In genomic region chr4:83964996-83965541, GRCh38 we compare ENCODE assay signal across 19 cellular contexts.
A peak's percentile ranks its signal among the peaks of the same experiment; 100 is the strongest.
DNase-seq lines count a peak whose midpoint lies in the region; ATAC-seq and TF ChIP-seq lines count a peak whose summit lies in the region.
"Had no signal": no experiment of that assay in that cellular context is flagged by ENCODE, and none has a peak within 500 bp of the region (broad histone marks: within the 10 kb centered on the region; RNA-seq: fewer than 3 reads in every experiment).

No MANE protein-coding gene starts in this region.

- TF ChIP-seq RAD21 in HCT116 (IDR thresholded peaks at IDR 0.05; ENCODE audit: low read depth), result no peak

- no TSS peak for BruUV-seq in HCT116 (replicated peaks; lab: Mats Ljungman, UMichigan)

- H3K27me3 ChIP-seq in HCT116 (ENCODE audit: insufficient read depth, low read length) (no peaks in the 10 kb centered on the region), left ventricle myocardium inferior (ENCODE audit: low read depth) (no peaks in the 10 kb centered on the region)
- H3K27me3 ChIP-seq: neutrophil, stomach had no signal

- POLR2A ChIA-PET in HCT116 (lab: Charles Lee), result no interaction called here

- no peak for TF ChIP-seq POLR2A in HCT116 (IDR thresholded peaks at IDR 0.05; ENCODE audit: borderline replicate concordance, extremely low read depth, insufficient read depth, insufficient read length)

- intact Hi-C loops in HCT116 (cut with micrococcal nuclease) (no loop called here), left ventricle myocardium inferior (cut with micrococcal nuclease) (no loop called here)

- H3K9ac ChIP-seq in HCT116 (ENCODE audit: low read length), result no peak overlapping the region

- CTCF ChIA-PET in HCT116 (lab: Charles Lee), result no interaction called here

- H3K9me3 ChIP-seq in HCT116 (ENCODE audit: control insufficient read depth in 1 of 2, insufficient read depth in 1 of 2, low read depth in 1 of 2, low read length in 2 of 2) (peaks cover 0 to 6% of the 10 kb centered on the region in 2 experiments; a peak in 2 of 4 replicates), left ventricle myocardium inferior (replicated peaks) (peaks cover 4% of the 10 kb centered on the region)
- H3K9me3 ChIP-seq: neutrophil had no signal

- no peaks in the 10 kb centered on the region for H3K36me3 ChIP-seq in HCT116 (ENCODE audit: control insufficient read depth in 1 of 2, insufficient read depth in 2 of 2, low read length in 2 of 2)
- no peaks in the 10 kb centered on the region for H3K36me3 ChIP-seq in left ventricle myocardium inferior
- H3K36me3 ChIP-seq: neutrophil, stomach had no signal

- H3K4me3 ChIP-seq in AG10803 (ENCODE audit: low read length) (no peak overlapping the region), HCT116 (replicated peaks in 1 of 2; ENCODE audit: low read depth in 1 of 2, low read length in 2 of 2) (no peak overlapping the region), left ventricle myocardium inferior (no peak overlapping the region)
- H3K4me3 ChIP-seq: SK-N-MC, stomach had no signal

- H3K4me2 ChIP-seq in HCT116 (ENCODE audit: low read length), result no peak overlapping the region

- no peaks in the 10 kb centered on the region for H3K79me2 ChIP-seq in HCT116 (ENCODE audit: insufficient read depth, low read length)

- no peaks in the 10 kb centered on the region for H3K9me2 ChIP-seq in HCT116 (ENCODE audit: insufficient read depth)

- RAD21 ChIA-PET in HCT116 (lab: Charles Lee; ENCODE audit: low non-redundant PET in 1 of 2, low total read pairs in 2 of 2, uncharacterized antibody in 2 of 2, unreplicated experiment in 2 of 2), result no interaction called here

- H3K4me1 ChIP-seq in HCT116 (ENCODE audit: control insufficient read depth in 1 of 2, insufficient read depth in 2 of 2, low read length in 2 of 2), result no peaks in the 10 kb centered on the region
- H3K4me1 ChIP-seq in left ventricle myocardium inferior, result no peaks in the 10 kb centered on the region
- H3K4me1 ChIP-seq: stomach had no signal

- TF ChIP-seq CTCF in AG10803 (conservative IDR thresholded peaks at IDR 0.05; ENCODE audit: low read length), result no peak
- no peak for TF ChIP-seq CTCF in HCT116 (IDR thresholded peaks at IDR 0.05 in 2 of 3, conservative IDR thresholded peaks at IDR 0.05 in 1 of 3; ENCODE audit: borderline replicate concordance in 1 of 3, insufficient read depth in 1 of 3, low read depth in 2 of 3, low read length in 2 of 3)
- TF ChIP-seq CTCF in left ventricle myocardium inferior (IDR thresholded peaks at IDR 0.05; ENCODE audit: borderline replicate concordance), result no peak

- H4K20me1 ChIP-seq in HCT116 (ENCODE audit: insufficient read depth), result no peaks in the 10 kb centered on the region

- DNase-seq in AG10803 (ENCODE audit: low read depth) (peak; percentile 57), HCT116 (ENCODE audit: low read depth, low spot score) (no peak), astrocyte of the hippocampus (ENCODE audit: low read depth, low spot score) (peak; percentile 44), iris pigment epithelial cell (ENCODE audit: low read depth) (peak; percentile 29), left ventricle myocardium inferior (no peak), ureter (ENCODE audit: low spot score) (no peak)
- DNase-seq in stimulated activated naive CD4-positive, alpha-beta T cell (lab: John Stamatoyannopoulos, UW), result no peak
- DNase-seq: activated CD4-positive, alpha-beta T cell treated with anti-CD3 and anti-CD28 coated beads, Interleukin-2, amount 50 U/mL, for 48 hours; amniotic stem cell; DMS79 treated with DMSO at 0.1 percent for 48 hours; immature natural killer cell; mesenchymal stem cell; NCI-H1092; NCI-H446; PC-3; stomach had no signal

- H2AFZ ChIP-seq in HCT116 (ENCODE audit: low read depth, low read length, poor library complexity, severe bottlenecking), result no peak overlapping the region

- ATAC-seq in HCT116, result no peak
- no peak for ATAC-seq in GM18519 (IDR thresholded peaks at IDR 0.05; ENCODE audit: low FRiP score, unreplicated experiment)
- ATAC-seq: PC-3 had no signal

- H3K27ac ChIP-seq in HCT116 (ENCODE audit: low read depth, low read length) (no peak overlapping the region), left ventricle myocardium inferior (replicated peaks) (no peak overlapping the region)
- H3K27ac ChIP-seq: neutrophil, SK-N-MC, stomach had no signal

TF ChIP-seq in HCT116, 20 proteins besides CTCF, POLR2A, EP300 and RAD21:
- TF ChIP-seq CBX3 (IDR thresholded peaks at IDR 0.05; ENCODE audit: low read depth), result peak; percentile 69; the same call in 1 of the 2 replicates
- TF ChIP-seq POLR2AphosphoS5 (IDR thresholded peaks at IDR 0.05; ENCODE audit: low read depth, low read length), result no peak
TF ChIP-seq in HCT116: peak in this region for 1.

Comparison
In these comparisons a context has a peak if more than half of its experiments do, and no peak if none do; other contexts are left out.
1. DNase-seq: peak in AG10803 (single experiment), astrocyte of the hippocampus (single experiment) and iris pigment epithelial cell (single experiment); none in HCT116 (single experiment), left ventricle myocardium inferior (single experiment), stimulated activated naive CD4-positive, alpha-beta T cell (0 of 6) and ureter (single experiment).